In the genomic region with DNA sequence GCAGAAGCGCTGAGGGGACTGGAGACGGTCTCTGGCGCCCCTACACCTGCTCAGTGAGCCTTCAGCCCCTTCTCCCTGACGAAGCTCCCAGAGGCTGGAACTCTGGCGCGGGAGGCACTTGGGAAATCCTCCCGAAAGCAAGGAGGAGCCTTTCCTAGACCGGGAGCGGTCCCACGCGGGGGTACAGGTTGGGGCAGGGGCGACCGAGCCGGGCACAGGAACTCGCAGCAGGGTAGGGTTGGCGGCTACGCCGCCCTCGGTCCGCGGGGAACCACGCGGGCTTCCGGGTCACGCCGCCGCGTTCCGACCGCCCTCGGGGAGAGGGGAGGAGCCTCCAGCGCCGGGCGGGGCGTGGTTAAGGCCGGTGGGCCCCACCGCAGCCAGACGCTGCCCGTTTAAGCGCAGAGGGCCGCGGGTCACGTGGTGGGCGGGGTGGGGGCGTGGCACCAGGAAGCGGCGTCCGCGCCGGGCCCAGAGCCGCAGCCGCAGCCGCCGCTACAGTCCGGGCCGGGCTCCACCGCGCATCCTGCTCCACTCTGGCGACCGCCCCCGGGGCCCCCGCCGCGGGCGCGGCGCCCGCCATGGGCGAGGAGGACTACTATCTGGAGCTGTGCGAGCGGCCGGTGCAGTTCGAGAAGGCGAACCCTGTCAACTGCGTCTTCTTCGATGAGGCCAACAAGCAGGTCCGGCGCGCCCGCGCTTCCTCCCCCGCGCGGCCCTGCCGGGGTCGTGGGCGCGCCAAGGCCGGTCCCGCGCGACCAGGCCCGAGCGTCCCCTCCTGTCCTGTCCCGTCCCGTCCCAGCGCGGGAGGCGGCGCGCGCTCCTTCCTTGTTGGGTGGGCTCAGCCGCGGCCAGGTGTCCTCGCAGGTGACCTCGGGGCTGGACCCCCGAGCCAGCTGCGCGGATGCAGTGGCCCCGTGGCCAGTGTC, we compare ENCODE assay signal across 1 cellular context.
A peak's percentile ranks its signal among the peaks of the same experiment; 100 is the strongest.
TF ChIP-seq lines count a peak whose summit lies in the region.

Gene RMC1, plus strand, starts transcription at position 474 of the 929 bp plus-strand sequence. Its CDS starts 108 bp downstream, at position 582.

TF ChIP-seq in GM12878, 131 proteins besides CTCF, POLR2A, EP300 and RAD21 (continued from another document):
- TF ChIP-seq CHD2 (IDR thresholded peaks at IDR 0.05; ENCODE audit: borderline replicate concordance, low read depth, low read length): no peak
- no peak for TF ChIP-seq NFXL1 (IDR thresholded peaks at IDR 0.05; ENCODE audit: borderline replicate concordance)
- TF ChIP-seq E2F8 (IDR thresholded peaks at IDR 0.05; ENCODE audit: low read depth, partially characterized antibody): no peak
- 0 out of 2 replicates have a peak, but pooled peaks have one; percentile 11 for TF ChIP-seq ATF7 (IDR thresholded peaks at IDR 0.05; ENCODE audit: low read depth)
- no peak for TF ChIP-seq CBX3 (IDR thresholded peaks at IDR 0.05; ENCODE audit: borderline replicate concordance, low read depth)
- TF ChIP-seq, protein P1, sequence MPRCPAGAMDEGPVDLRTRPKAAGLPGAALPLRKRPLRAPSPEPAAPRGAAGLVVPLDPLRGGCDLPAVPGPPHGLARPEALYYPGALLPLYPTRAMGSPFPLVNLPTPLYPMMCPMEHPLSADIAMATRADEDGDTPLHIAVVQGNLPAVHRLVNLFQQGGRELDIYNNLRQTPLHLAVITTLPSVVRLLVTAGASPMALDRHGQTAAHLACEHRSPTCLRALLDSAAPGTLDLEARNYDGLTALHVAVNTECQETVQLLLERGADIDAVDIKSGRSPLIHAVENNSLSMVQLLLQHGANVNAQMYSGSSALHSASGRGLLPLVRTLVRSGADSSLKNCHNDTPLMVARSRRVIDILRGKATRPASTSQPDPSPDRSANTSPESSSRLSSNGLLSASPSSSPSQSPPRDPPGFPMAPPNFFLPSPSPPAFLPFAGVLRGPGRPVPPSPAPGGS (IDR thresholded peaks at IDR 0.05; ENCODE audit: borderline replicate concordance, insufficient read depth, low read depth, low read length, poor library complexity, severe bottlenecking): peak; percentile 46
- TF ChIP-seq USF1 (IDR thresholded peaks at IDR 0.05; ENCODE audit: borderline replicate concordance, extremely low read length, insufficient read depth, low read depth, low read length): peak; percentile 96
- TF ChIP-seq TCF12 (IDR thresholded peaks at IDR 0.05; ENCODE audit: low read depth, low read length): no peak
- TF ChIP-seq IRF5 (IDR thresholded peaks at IDR 0.05; ENCODE audit: borderline replicate concordance): no peak
- 0 out of 2 replicates have a peak, but pooled peaks have one; percentile 29 for TF ChIP-seq CBX5 (IDR thresholded peaks at IDR 0.05; ENCODE audit: low read depth)
- no peak for TF ChIP-seq BMI1 (IDR thresholded peaks at IDR 0.05; ENCODE audit: borderline replicate concordance)
- TF ChIP-seq POLR2AphosphoS2 (IDR thresholded peaks at IDR 0.05; ENCODE audit: low read depth, low read length): peak; percentile 85; the same call in 1 of the 2 replicates
- TF ChIP-seq ASH2L (IDR thresholded peaks at IDR 0.05; ENCODE audit: borderline replicate concordance, low read depth): no peak
- TF ChIP-seq SUPT20H (IDR thresholded peaks at IDR 0.05; ENCODE audit: borderline replicate concordance, control insufficient read depth, low read depth, low read length): no peak
- TF ChIP-seq SIX5 (IDR thresholded peaks at IDR 0.05; ENCODE audit: low read depth, low read length, severe bottlenecking): peak; percentile 2
- 0 out of 2 replicates have a peak, but pooled peaks have one; percentile 61 for TF ChIP-seq SIN3A (IDR thresholded peaks at IDR 0.05; ENCODE audit: low read depth, low read length)
- TF ChIP-seq HCFC1 (IDR thresholded peaks at IDR 0.05; ENCODE audit: low read length): peak; percentile 48
- peak; percentile 85 for TF ChIP-seq NBN (IDR thresholded peaks at IDR 0.05)
- TF ChIP-seq MTA2 (IDR thresholded peaks at IDR 0.05; ENCODE audit: low read depth): no peak; the same call in 1 of the 2 replicates
- 0 out of 2 replicates have a peak, but pooled peaks have one; percentile 33 for TF ChIP-seq MEF2A (IDR thresholded peaks at IDR 0.05; ENCODE audit: insufficient read depth, low read depth, low read length)
- TF ChIP-seq IRF3 (IDR thresholded peaks at IDR 0.05): no peak
- TF ChIP-seq CHD4 (IDR thresholded peaks at IDR 0.05): no peak
- TF ChIP-seq YY1 (IDR thresholded peaks at IDR 0.05; ENCODE audit: low read depth, low read length): peak; percentile 8; the same call in 1 of the 2 replicates
- no peak for TF ChIP-seq SREBF2 (IDR thresholded peaks at IDR 0.05; ENCODE audit: low read length)
- TF ChIP-seq STAT3 (IDR thresholded peaks at IDR 0.05; ENCODE audit: low read depth, low read length): no peak
- TF ChIP-seq EGR1 (IDR thresholded peaks at IDR 0.05; ENCODE audit: borderline replicate concordance in 1 of 2, low read depth in 2 of 2, low read length in 2 of 2): peak in 1 of 2 experiments; percentile 67; a peak in 1 of 3 replicates
- TF ChIP-seq DPF2 (IDR thresholded peaks at IDR 0.05): peak; percentile 71; the same call in 1 of the 2 replicates
- TF ChIP-seq BHLHE40 (IDR thresholded peaks at IDR 0.05; ENCODE audit: borderline replicate concordance in 1 of 2, low read depth in 2 of 2, low read length in 1 of 2): peak; percentile 82 to 95
- no peak for TF ChIP-seq ESRRA (IDR thresholded peaks at IDR 0.05; ENCODE audit: low read length)
- no peak for TF ChIP-seq PAX8 (IDR thresholded peaks at IDR 0.05)
- TF ChIP-seq RBBP5 (conservative IDR thresholded peaks at IDR 0.05): no peak
- TF ChIP-seq ZZZ3 (IDR thresholded peaks at IDR 0.05; ENCODE audit: control insufficient read depth, insufficient read length, low read depth): no peak
- peak; percentile 53; the same call in 1 of the 2 replicates for TF ChIP-seq RUNX3 (IDR thresholded peaks at IDR 0.05; ENCODE audit: low read length)
- peak; percentile 93 for TF ChIP-seq IKZF1 (conservative IDR thresholded peaks at IDR 0.05)
- no peak; the same call in 1 of the 2 replicates for TF ChIP-seq JUND (IDR thresholded peaks at IDR 0.05; ENCODE audit: low read depth, low read length)
- TF ChIP-seq, protein P2, sequence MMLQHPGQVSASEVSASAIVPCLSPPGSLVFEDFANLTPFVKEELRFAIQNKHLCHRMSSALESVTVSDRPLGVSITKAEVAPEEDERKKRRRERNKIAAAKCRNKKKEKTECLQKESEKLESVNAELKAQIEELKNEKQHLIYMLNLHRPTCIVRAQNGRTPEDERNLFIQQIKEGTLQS (IDR thresholded peaks at IDR 0.05; ENCODE audit: borderline replicate concordance, extremely low read depth, low read depth, low read length): peak; percentile 65; the same call in 1 of the 2 replicates
- TF ChIP-seq ETV6 (conservative IDR thresholded peaks at IDR 0.05 in 1 of 2, IDR thresholded peaks at IDR 0.05 in 1 of 2; ENCODE audit: borderline replicate concordance in 1 of 2, low read depth in 1 of 2): no peak
- no peak for TF ChIP-seq TBL1XR1 (IDR thresholded peaks at IDR 0.05; ENCODE audit: low read depth, low read length)
- no peak for TF ChIP-seq CHD1 (IDR thresholded peaks at IDR 0.05; ENCODE audit: low read depth, low read length)
- no peak for TF ChIP-seq NFYA (IDR thresholded peaks at IDR 0.05; ENCODE audit: borderline replicate concordance, low read depth, low read length)
- no peak for TF ChIP-seq RCOR1 (conservative IDR thresholded peaks at IDR 0.05; ENCODE audit: low read depth, low read length)
